8 cellular contexts compared by ENCODE assay signal in the genomic region with DNA sequence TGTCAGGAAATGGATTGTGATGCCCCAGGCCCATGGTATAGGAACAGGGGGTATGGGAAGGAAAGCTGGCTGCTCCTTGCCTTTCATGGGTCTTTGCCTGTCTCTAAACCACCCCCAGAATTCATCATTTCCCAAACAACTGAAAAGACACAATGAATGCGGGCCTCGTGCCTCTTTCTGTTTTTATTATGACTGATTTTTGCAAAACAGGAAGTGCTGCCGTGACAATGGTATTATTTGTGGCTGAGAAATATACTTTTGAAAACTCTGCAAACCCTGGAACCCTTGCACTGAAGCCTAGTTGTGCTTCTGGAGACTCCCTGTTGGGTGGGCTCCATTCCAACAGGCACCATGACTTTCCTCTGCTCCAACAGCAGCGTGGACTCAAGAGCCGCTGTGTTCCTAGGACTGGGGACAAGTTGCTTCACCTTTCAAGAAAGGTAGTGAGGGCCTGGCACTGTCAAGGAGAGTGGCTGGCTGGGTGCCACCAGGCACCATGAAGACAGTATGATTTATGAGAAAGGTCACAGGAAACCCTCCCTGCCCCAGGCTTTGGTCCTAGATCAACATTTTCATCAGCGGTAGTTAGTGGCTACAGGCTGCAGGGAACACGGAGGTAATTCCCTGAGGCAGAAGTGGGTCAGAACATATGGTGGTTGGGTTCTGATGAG. TPM values are rescaled to one million over a fixed set of nuclear protein-coding genes. Genes with fewer than 3 reads are reported as not detected.
DNase-seq lines count a peak whose midpoint lies in the region; ATAC-seq and TF ChIP-seq lines count a peak whose summit lies in the region.

No MANE protein-coding gene starts in this region.

- H3K4me1 Mint-ChIP-seq in CD14-positive monocyte (peaks cover 32% of the 10 kb centered on the region), naive B cell (peaks cover 34 to 49% (median 39%) of the 10 kb centered on the region in 3 donors), progenitor cell of endocrine pancreas (ENCODE audit: low read depth) (peaks cover 17% of the 10 kb centered on the region)
- H3K4me1 Mint-ChIP-seq in activated naive CD8-positive, alpha-beta T cell treated with anti-CD3 and anti-CD28 coated beads, Interleukin-2, amount 50 U/mL, for 24 hours, result peaks cover 47% of the 10 kb centered on the region

- peak overlapping the region; percentile 69 to 87 (median 83) for H3K27ac Mint-ChIP-seq in CD14-positive monocyte
- peak overlapping the region; percentile 80 for H3K27ac Mint-ChIP-seq in activated naive CD8-positive, alpha-beta T cell treated with anti-CD3 and anti-CD28 coated beads, Interleukin-2, amount 50 U/mL, for 24 hours
- H3K27ac Mint-ChIP-seq in naive B cell, result peak overlapping the region; percentile 5 to 83 (median 66)
- H3K27ac Mint-ChIP-seq in progenitor cell of endocrine pancreas, result no peak overlapping the region

- no peaks in the 10 kb centered on the region for H3K9me3 ChIP-seq in smooth muscle cell (replicated peaks; ENCODE audit: low read depth)

- H4K20me1 ChIP-seq in smooth muscle cell (ENCODE audit: low read depth), result no peaks in the 10 kb centered on the region

- no peak for TF ChIP-seq CTCF in CD14-positive monocyte (IDR thresholded peaks at IDR 0.05)
- no peak for TF ChIP-seq CTCF in smooth muscle cell (IDR thresholded peaks at IDR 0.05; ENCODE audit: borderline replicate concordance, insufficient read depth, poor library complexity, severe bottlenecking)
- no peak for TF ChIP-seq CTCF in progenitor cell of endocrine pancreas (IDR thresholded peaks at IDR 0.05; ENCODE audit: unreplicated experiment)

- H3K27me3 Mint-ChIP-seq in CD14-positive monocyte (ENCODE audit: low read depth in 3 of 3) (peaks cover 0 to 2% (median 0%) of the 10 kb centered on the region in 3 donors), naive B cell (no peaks in the 10 kb centered on the region), progenitor cell of endocrine pancreas (no peaks in the 10 kb centered on the region)
- no peaks in the 10 kb centered on the region for H3K27me3 Mint-ChIP-seq in activated naive CD8-positive, alpha-beta T cell treated with anti-CD3 and anti-CD28 coated beads, Interleukin-2, amount 50 U/mL, for 24 hours

- ATAC-seq in activated naive CD8-positive, alpha-beta T cell treated with anti-CD3 and anti-CD28 coated beads, Interleukin-2, amount 50 U/mL, for 24 hours, result no peak
- ATAC-seq in naive B cell (ENCODE audit: low read depth in 2 of 2), result no peak

- H3K36me3 Mint-ChIP-seq in CD14-positive monocyte, result peaks cover 0 to 2% of the 10 kb centered on the region in 2 donors
- H3K36me3 Mint-ChIP-seq in activated naive CD8-positive, alpha-beta T cell treated with anti-CD3 and anti-CD28 coated beads, Interleukin-2, amount 50 U/mL, for 24 hours (ENCODE audit: low read depth), result peaks cover 4% of the 10 kb centered on the region
- no peaks in the 10 kb centered on the region for H3K36me3 Mint-ChIP-seq in naive B cell
- H3K36me3 Mint-ChIP-seq in progenitor cell of endocrine pancreas (ENCODE audit: insufficient read depth), result no peaks in the 10 kb centered on the region

- H3K4me1 ChIP-seq in smooth muscle cell (ENCODE audit: low read depth), result peaks cover 6% of the 10 kb centered on the region

- H3K9me3 Mint-ChIP-seq in CD14-positive monocyte, result no peaks in the 10 kb centered on the region
- no peaks in the 10 kb centered on the region for H3K9me3 Mint-ChIP-seq in activated naive CD8-positive, alpha-beta T cell treated with anti-CD3 and anti-CD28 coated beads, Interleukin-2, amount 50 U/mL, for 24 hours
- H3K9me3 Mint-ChIP-seq in naive B cell, result no peaks in the 10 kb centered on the region
- no peaks in the 10 kb centered on the region for H3K9me3 Mint-ChIP-seq in progenitor cell of endocrine pancreas (ENCODE audit: low read depth)

- no peaks in the 10 kb centered on the region for H3F3A ChIP-seq in smooth muscle cell (ENCODE audit: low read depth)

- no peaks in the 10 kb centered on the region for H3K36me3 ChIP-seq in smooth muscle cell (ENCODE audit: low read depth)

- WGBS in smooth muscle cell (ENCODE audit: low lambda C conversion rate), result 97% methylated on average over 7 of the region's 7 CpGs

- H3K27me3 ChIP-seq in smooth muscle cell (ENCODE audit: low read depth), result no peaks in the 10 kb centered on the region

- H3K27ac ChIP-seq in smooth muscle cell (ENCODE audit: low read depth), result no peak overlapping the region

- H3K9ac ChIP-seq in smooth muscle cell (ENCODE audit: low read depth), result no peak overlapping the region

- H3K4me3 ChIP-seq in smooth muscle cell, result no peak overlapping the region

- H2AFZ ChIP-seq in smooth muscle cell (ENCODE audit: low read depth), result no peak overlapping the region

- no peak overlapping the region for H3K4me2 ChIP-seq in smooth muscle cell

- intact Hi-C loops in CD14-positive monocyte (cut with micrococcal nuclease), result no loop called here

- no peaks in the 10 kb centered on the region for H3K79me2 ChIP-seq in smooth muscle cell (ENCODE audit: low read depth)

- DNase-seq in CD14-positive monocyte (ENCODE audit: low spot score) (no peak), MV-4-11 (lab: John Stamatoyannopoulos, UW) (peak; percentile 60), naive B cell (no peak), smooth muscle cell (lab: John Stamatoyannopoulos, UW; ENCODE audit: unreplicated experiment) (no peak), NCI-H1048 (lab: John Stamatoyannopoulos, UW) (no peak), progenitor cell of endocrine pancreas (ENCODE audit: low spot score, unreplicated experiment) (no peak), NCI-H1105 treated with DMSO at 0.1 percent for 48 hours (lab: John Stamatoyannopoulos, UW) (no peak)
- peak; percentile 22 for DNase-seq in activated naive CD8-positive, alpha-beta T cell treated with anti-CD3 and anti-CD28 coated beads, Interleukin-2, amount 50 U/mL, for 24 hours

- H3K4me3 Mint-ChIP-seq in CD14-positive monocyte, result peak overlapping the region; percentile 39 to 55
- H3K4me3 Mint-ChIP-seq in activated naive CD8-positive, alpha-beta T cell treated with anti-CD3 and anti-CD28 coated beads, Interleukin-2, amount 50 U/mL, for 24 hours, result peak overlapping the region; percentile 14
- H3K4me3 Mint-ChIP-seq in naive B cell, result peak overlapping the region in 7 of 8 donors; percentile 7 to 80 (median 34)
- no peak overlapping the region for H3K4me3 Mint-ChIP-seq in progenitor cell of endocrine pancreas (ENCODE audit: low read depth)

RNA-seq across cellular contexts. Expression of a gene that starts 4.8 kb away (rescaled TPM):
- 10 to 100 TPM; 54.9 to 66.0 TPM for polyA plus RNA-seq in CD14-positive monocyte
- polyA plus RNA-seq in naive B cell (ENCODE audit: low read depth in 6 of 6), result 10 to 100 TPM; 29.3 to 54.3 (median 37.7) TPM
- 9.7 and 10.4 TPM in 2 replicates for total RNA-seq in smooth muscle cell
- 11.3 and 15.9 TPM in 2 replicates for polyA plus RNA-seq in smooth muscle cell
- 73.4 and 83.3 TPM in 2 replicates for total RNA-seq in progenitor cell of endocrine pancreas

RNA-seq across cellular contexts. Expression of a gene that starts 48.6 kb away (rescaled TPM):
- polyA plus RNA-seq in CD14-positive monocyte (10 to 100 TPM in 1 of 2 donors, 1 to 10 TPM in 1; 7.9 to 10.1 TPM), naive B cell (ENCODE audit: low read depth in 6 of 6) (10 to 100 TPM; 21.2 to 33.3 (median 27.8) TPM), smooth muscle cell (1.0 and 2.3 TPM in 2 replicates)
- total RNA-seq in smooth muscle cell (1.5 and 2.8 TPM in 2 replicates), progenitor cell of endocrine pancreas (3.8 and 4.4 TPM in 2 replicates)

Comparison
In these comparisons a context has a peak if more than half of its experiments do, and no peak if none do; other contexts are left out.
1. DNase-seq: peak in MV-4-11 (single experiment) and activated naive CD8-positive, alpha-beta T cell treated with anti-CD3 and anti-CD28 coated beads, Interleukin-2, amount 50 U/mL, for 24 hours (single experiment); none in CD14-positive monocyte (single experiment), naive B cell (single experiment), smooth muscle cell (single experiment), NCI-H1048 (single experiment), progenitor cell of endocrine pancreas (single experiment) and NCI-H1105 treated with DMSO at 0.1 percent for 48 hours (single experiment).